ENCODE assay signal across 16 cellular contexts in the genomic region with DNA sequence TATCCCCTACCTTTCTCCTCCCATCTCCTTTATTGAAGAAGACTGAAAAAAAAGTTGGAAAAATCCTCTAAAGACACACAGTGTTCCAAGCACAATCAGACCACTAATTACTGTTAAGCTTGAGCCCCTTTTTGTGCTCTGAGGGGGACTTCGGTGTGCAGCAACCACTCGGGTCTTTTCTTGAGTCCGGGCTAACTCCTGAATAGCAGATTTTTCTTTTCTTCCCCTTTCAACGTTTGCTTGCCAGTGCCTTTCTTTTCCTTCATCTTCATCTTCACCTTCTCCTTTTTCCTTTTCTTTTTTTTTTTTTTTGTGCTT.
"Had no signal": no experiment of that assay in that cellular context is flagged by ENCODE, and none has a peak within 500 bp of the region (broad histone marks: within the 10 kb centered on the region; RNA-seq: fewer than 3 reads in every experiment).

No MANE protein-coding gene starts in this region.

- H3K4me2 ChIP-seq: smooth muscle cell had no signal

- H3K4me3 Mint-ChIP-seq: activated CD4-positive, alpha-beta T cell treated with anti-CD3 and anti-CD28 coated beads for 36 hours; activated CD8-positive, alpha-beta T cell treated with anti-CD3 and anti-CD28 coated beads, Interleukin-2, amount 10 ng/mL, durations not matched to agents 7 days and 5 days; activated naive CD8-positive, alpha-beta T cell treated with anti-CD3 and anti-CD28 coated beads, Interleukin-2, amount 10 ng/mL, durations not matched to agents 7 days and 5 days; naive B cell had no signal

- H3K27me3 ChIP-seq: cardiac muscle cell, hepatocyte had no signal

- H3K36me3 ChIP-seq: cardiac muscle cell, lower lobe of right lung had no signal

- ATAC-seq: activated CD4-positive, alpha-beta T cell treated with anti-CD3 and anti-CD28 coated beads for 36 hours; activated CD8-positive, alpha-beta T cell treated with anti-CD3 and anti-CD28 coated beads, Interleukin-2, amount 10 ng/mL, durations not matched to agents 7 days and 5 days; lower lobe of right lung; right cardiac atrium had no signal

- H3K4me3 ChIP-seq: cardiac muscle cell, hepatocyte, lower lobe of right lung, smooth muscle cell had no signal

- H3K9me3 ChIP-seq: lower lobe of right lung had no signal

- H3K27me3 Mint-ChIP-seq: activated CD4-positive, alpha-beta T cell treated with anti-CD3 and anti-CD28 coated beads for 36 hours; activated naive CD8-positive, alpha-beta T cell treated with anti-CD3 and anti-CD28 coated beads, Interleukin-2, amount 10 ng/mL, durations not matched to agents 7 days and 5 days had no signal

- H3K9me3 Mint-ChIP-seq: activated naive CD8-positive, alpha-beta T cell treated with anti-CD3 and anti-CD28 coated beads, Interleukin-2, amount 10 ng/mL, durations not matched to agents 7 days and 5 days; naive B cell had no signal

- DNase-seq: activated CD4-positive, alpha-beta T cell treated with anti-CD3 and anti-CD28 coated beads for 36 hours; activated CD8-positive, alpha-beta memory T cell treated with anti-CD3 and anti-CD28 coated beads, Interleukin-2, amount 50 U/mL, for 48 hours; activated CD8-positive, alpha-beta T cell treated with anti-CD3 and anti-CD28 coated beads, Interleukin-2, amount 10 ng/mL, durations not matched to agents 7 days and 5 days; activated naive CD8-positive, alpha-beta T cell treated with anti-CD3 and anti-CD28 coated beads, Interleukin-2, amount 10 ng/mL, durations not matched to agents 7 days and 5 days; aorta; cortex of kidney; erythroblast; kidney glomerular epithelial cell; lower lobe of right lung; naive B cell; right cardiac atrium; T-helper 2 cell; trophoblast cell had no signal

- H3K79me2 ChIP-seq: hepatocyte had no signal

- H3K36me3 Mint-ChIP-seq: activated naive CD8-positive, alpha-beta T cell treated with anti-CD3 and anti-CD28 coated beads, Interleukin-2, amount 10 ng/mL, durations not matched to agents 7 days and 5 days; naive B cell had no signal

- H3K27ac Mint-ChIP-seq: activated CD4-positive, alpha-beta T cell treated with anti-CD3 and anti-CD28 coated beads for 36 hours; activated naive CD8-positive, alpha-beta T cell treated with anti-CD3 and anti-CD28 coated beads, Interleukin-2, amount 10 ng/mL, durations not matched to agents 7 days and 5 days had no signal

- H3K27ac ChIP-seq: cardiac muscle cell, lower lobe of right lung had no signal

- H2AFZ ChIP-seq: hepatocyte had no signal

- H3K4me1 Mint-ChIP-seq: activated CD4-positive, alpha-beta T cell treated with anti-CD3 and anti-CD28 coated beads for 36 hours had no signal
